Comparison of ENCODE assay signal across 8 cellular contexts in genomic region chr14:67674480-67675218, GRCh38. TPM values are rescaled to one million over a fixed set of nuclear protein-coding genes. Genes with fewer than 3 reads are reported as not detected.
DNase-seq lines count a peak whose midpoint lies in the region; ATAC-seq and TF ChIP-seq lines count a peak whose summit lies in the region.

Gene VTI1B (minus strand): TSS chr14:67674632. CDS start chr14:67674489, 143 bp downstream.

- H3K36me3 ChIP-seq in BLaER1 treated with 17β-estradiol and CSF1 and Interleukin-3, amounts not matched to agents 10 nM and 100 nM = peaks cover 21 to 58% (median 32%) of the 10 kb centered on the region in 11 experiments

- H3K4me3 Mint-ChIP-seq in activated CD4-positive, alpha-beta T cell treated with anti-CD3 and anti-CD28 coated beads, Interleukin-2, amount 10 ng/mL, durations not matched to agents 7 days and 5 days = peak within 1 kb of the TSS; percentile 85

- H3K4me3 ChIP-seq in BLaER1 treated with 17β-estradiol and CSF1 and Interleukin-3, amounts not matched to agents 10 nM and 100 nM = peak within 1 kb of the TSS; percentile 85 to 99 (median 93)
- peak within 1 kb of the TSS; percentile 87 for H3K4me3 ChIP-seq in coronary artery

- peak within 1 kb of the TSS; percentile 87 to 100 (median 98) for H3K9ac ChIP-seq in BLaER1 treated with 17β-estradiol and CSF1 and Interleukin-3, amounts not matched to agents 10 nM and 100 nM

- CTCF ChIA-PET in activated CD4-positive, alpha-beta T cell treated with anti-CD3 and anti-CD28 coated beads, Interleukin-2, amount 10 ng/mL, durations not matched to agents 7 days and 5 days (lab: Charles Lee) = interaction anchor here (1.1 to 1.2 kb wide), 3 partner anchors 26 to 91 kb away, joined by 3 to 7 read pairs (median 4); partner anchors contain the start of genes PIGH and RDH12

- ATAC-seq in GM19324 (IDR thresholded peaks at IDR 0.05; ENCODE audit: low FRiP score, unreplicated experiment) (peak; percentile 94), HG03457 (IDR thresholded peaks at IDR 0.05; ENCODE audit: unreplicated experiment) (peak; percentile 79), left lobe of liver (peak; percentile 94)

- POLR2A ChIA-PET in activated CD4-positive, alpha-beta T cell treated with anti-CD3 and anti-CD28 coated beads, Interleukin-2, amount 10 ng/mL, durations not matched to agents 7 days and 5 days (lab: Charles Lee) = no interaction called here

- H3K9me3 ChIP-seq in BLaER1 treated with 17β-estradiol and CSF1 and Interleukin-3, amounts not matched to agents 10 nM and 100 nM (replicated peaks in 1 of 11) = no peaks in the 10 kb centered on the region

- H3K4me1 ChIP-seq in BLaER1 treated with 17β-estradiol and CSF1 and Interleukin-3, amounts not matched to agents 10 nM and 100 nM = peaks cover 19 to 61% (median 27%) of the 10 kb centered on the region in 10 experiments

- H3K36me3 Mint-ChIP-seq in activated CD4-positive, alpha-beta T cell treated with anti-CD3 and anti-CD28 coated beads, Interleukin-2, amount 10 ng/mL, durations not matched to agents 7 days and 5 days (ENCODE audit: low read depth) = peaks cover 13% of the 10 kb centered on the region

- peak within 1 kb of the TSS; percentile 74 to 97 (median 91) for H3K4me2 ChIP-seq in BLaER1 treated with 17β-estradiol and CSF1 and Interleukin-3, amounts not matched to agents 10 nM and 100 nM

- no peaks in the 10 kb centered on the region for H3K9me3 Mint-ChIP-seq in activated CD4-positive, alpha-beta T cell treated with anti-CD3 and anti-CD28 coated beads, Interleukin-2, amount 10 ng/mL, durations not matched to agents 7 days and 5 days

- no peak for TF ChIP-seq CTCF in coronary artery (IDR thresholded peaks at IDR 0.05)

- H3K27me3 Mint-ChIP-seq in activated CD4-positive, alpha-beta T cell treated with anti-CD3 and anti-CD28 coated beads, Interleukin-2, amount 10 ng/mL, durations not matched to agents 7 days and 5 days = no peaks in the 10 kb centered on the region

- H3K27ac ChIP-seq in BLaER1 treated with 17β-estradiol and CSF1 and Interleukin-3, amounts not matched to agents 10 nM and 100 nM = peak within 1 kb of the TSS; percentile 88 to 100 (median 98)
- H3K27ac ChIP-seq in coronary artery = peak within 1 kb of the TSS; percentile 88 to 95

- peaks cover 38% of the 10 kb centered on the region for H3K4me1 Mint-ChIP-seq in activated CD4-positive, alpha-beta T cell treated with anti-CD3 and anti-CD28 coated beads, Interleukin-2, amount 10 ng/mL, durations not matched to agents 7 days and 5 days

- no peaks in the 10 kb centered on the region for H3K27me3 ChIP-seq in BLaER1 treated with 17β-estradiol and CSF1 and Interleukin-3, amounts not matched to agents 10 nM and 100 nM

- H3K27ac Mint-ChIP-seq in activated CD4-positive, alpha-beta T cell treated with anti-CD3 and anti-CD28 coated beads, Interleukin-2, amount 10 ng/mL, durations not matched to agents 7 days and 5 days = peak within 1 kb of the TSS; percentile 93

- H4K20me1 ChIP-seq in BLaER1 treated with 17β-estradiol and CSF1 and Interleukin-3, amounts not matched to agents 10 nM and 100 nM = peaks cover 43 to 47% (median 45%) of the 10 kb centered on the region in 11 experiments; a peak in 21 of 22 replicates

- DNase-seq in NCI-H524 treated with DMSO at 0.1 percent for 48 hours (lab: John Stamatoyannopoulos, UW) (peak; percentile 60), coronary artery (ENCODE audit: low spot score) (peak; percentile 83), left lobe of liver (ENCODE audit: low spot score) (peak; percentile 87)
- peak; percentile 73 for DNase-seq in activated CD4-positive, alpha-beta T cell treated with anti-CD3 and anti-CD28 coated beads, Interleukin-2, amount 10 ng/mL, durations not matched to agents 7 days and 5 days
- DNase-seq in stimulated activated CD4-positive, alpha-beta T cell treated with anti-CD3 and anti-CD28 coated beads, Interleukin-2, amount 100 ng/mL, for 4 hours (ENCODE audit: low read depth) = peak; percentile 65

RNA-seq across cellular contexts. Expression of gene VTI1B, which starts in this region (rescaled TPM):
- 10 to 100 TPM; 62.7 to 71.4 TPM for total RNA-seq in activated CD4-positive, alpha-beta T cell treated with anti-CD3 and anti-CD28 coated beads, Interleukin-2, amount 10 ng/mL, durations not matched to agents 7 days and 5 days
- total RNA-seq in left lobe of liver = 58.9 TPM

Comparison
In these comparisons a context has a peak if more than half of its experiments do, and no peak if none do; other contexts are left out.
1. Peak in every context shown above with its lines: DNase-seq, ATAC-seq, H3K4me3 ChIP-seq and H3K27ac ChIP-seq.